ENCODE assay signal across 7 cellular contexts in genomic region chr1:2229032-2229920, GRCh38. TPM values are rescaled to one million over a fixed set of nuclear protein-coding genes. Genes with fewer than 3 reads are reported as not detected.
DNase-seq lines count a peak whose midpoint lies in the region; ATAC-seq and TF ChIP-seq lines count a peak whose summit lies in the region.

No MANE protein-coding gene starts in this region.

- H3K27me3 ChIP-seq in mononuclear cell (ENCODE audit: insufficient read depth, low read length): no peaks in the 10 kb centered on the region

- peaks cover 67% of the 10 kb centered on the region for H3K4me1 ChIP-seq in mononuclear cell (ENCODE audit: insufficient read depth, low read length)

- peak overlapping the region; percentile 69 for H3K4me3 ChIP-seq in epithelial cell of esophagus (ENCODE audit: low read length)
- peak overlapping the region; percentile 57 for H3K4me3 ChIP-seq in mononuclear cell (ENCODE audit: low read length)

- intact Hi-C loops in activated CD8-positive, alpha-beta T cell treated with anti-CD3 and anti-CD28 coated beads for 36 hours (cut with micrococcal nuclease): no loop called here

- no peak for TF ChIP-seq CTCF in activated CD8-positive, alpha-beta T cell treated with anti-CD3 and anti-CD28 coated beads for 36 hours (IDR thresholded peaks at IDR 0.05)
- no peak for TF ChIP-seq CTCF in epithelial cell of esophagus (IDR thresholded peaks at IDR 0.05; ENCODE audit: insufficient read depth, low read depth, low read length, missing control alignments)

- peaks cover 30% of the 10 kb centered on the region for H3K36me3 Mint-ChIP-seq in activated CD8-positive, alpha-beta T cell treated with anti-CD3 and anti-CD28 coated beads for 36 hours (ENCODE audit: low read depth)

- peak overlapping the region; percentile 84 for H3K27ac ChIP-seq in temporal lobe (ENCODE audit: low read depth, low read length)

- peaks cover 1% of the 10 kb centered on the region for H3K27me3 Mint-ChIP-seq in activated CD8-positive, alpha-beta T cell treated with anti-CD3 and anti-CD28 coated beads for 36 hours

- peak; percentile 58 for DNase-seq in GM19238 (ENCODE audit: insufficient read length, low spot score)
- peak; percentile 54 for DNase-seq in NCI-H226
- DNase-seq in activated CD8-positive, alpha-beta T cell treated with anti-CD3 and anti-CD28 coated beads for 36 hours: peak; percentile 68
- peak; percentile 52 for DNase-seq in epithelial cell of esophagus (ENCODE audit: low read depth)

- H3K4me3 Mint-ChIP-seq in activated CD8-positive, alpha-beta T cell treated with anti-CD3 and anti-CD28 coated beads for 36 hours: peak overlapping the region; percentile 96

- H3K27ac Mint-ChIP-seq in activated CD8-positive, alpha-beta T cell treated with anti-CD3 and anti-CD28 coated beads for 36 hours: peak overlapping the region; percentile 83

- no peaks in the 10 kb centered on the region for H3K9me3 Mint-ChIP-seq in activated CD8-positive, alpha-beta T cell treated with anti-CD3 and anti-CD28 coated beads for 36 hours

- no peaks in the 10 kb centered on the region for H3K9me3 ChIP-seq in mononuclear cell (ENCODE audit: low read depth, low read length)

- POLR2A ChIA-PET in activated CD8-positive, alpha-beta T cell treated with anti-CD3 and anti-CD28 coated beads for 36 hours (lab: Charles Lee): interaction anchor here (0.8 to 3.8 kb wide), 16 partner anchors 9 to 318 kb away, joined by 3 to 19 read pairs (median 4); partner anchors contain the start of gene FAAP20

- CTCF ChIA-PET in activated CD8-positive, alpha-beta T cell treated with anti-CD3 and anti-CD28 coated beads for 36 hours (lab: Charles Lee): interaction anchor here (0.9 to 2.0 kb wide), 9 partner anchors 11 to 152 kb away, joined by 3 to 7 read pairs (median 6); partner anchors contain the start of gene FAAP20

- H3K4me1 Mint-ChIP-seq in activated CD8-positive, alpha-beta T cell treated with anti-CD3 and anti-CD28 coated beads for 36 hours (ENCODE audit: low read depth): peaks cover 27% of the 10 kb centered on the region

- no peak for ATAC-seq in activated CD8-positive, alpha-beta T cell treated with anti-CD3 and anti-CD28 coated beads for 36 hours
- ATAC-seq in GM19328 (IDR thresholded peaks at IDR 0.05; ENCODE audit: unreplicated experiment): no peak

RNA-seq across cellular contexts. Expression of gene SKI, which starts 1.2 kb away (rescaled TPM):
- 10 to 100 TPM; 27.5 to 28.3 TPM for total RNA-seq in activated CD8-positive, alpha-beta T cell treated with anti-CD3 and anti-CD28 coated beads for 36 hours
- 47.5 TPM for total RNA-seq in mononuclear cell
- total RNA-seq in temporal lobe: 26.1 TPM

RNA-seq across cellular contexts. Expression of gene FAAP20, which starts 34.7 kb away (rescaled TPM):
- 10 to 100 TPM; 64.7 to 71.7 TPM for total RNA-seq in activated CD8-positive, alpha-beta T cell treated with anti-CD3 and anti-CD28 coated beads for 36 hours
- total RNA-seq in mononuclear cell: 11.0 TPM
- total RNA-seq in temporal lobe: 24.6 TPM
